In the genomic region with DNA sequence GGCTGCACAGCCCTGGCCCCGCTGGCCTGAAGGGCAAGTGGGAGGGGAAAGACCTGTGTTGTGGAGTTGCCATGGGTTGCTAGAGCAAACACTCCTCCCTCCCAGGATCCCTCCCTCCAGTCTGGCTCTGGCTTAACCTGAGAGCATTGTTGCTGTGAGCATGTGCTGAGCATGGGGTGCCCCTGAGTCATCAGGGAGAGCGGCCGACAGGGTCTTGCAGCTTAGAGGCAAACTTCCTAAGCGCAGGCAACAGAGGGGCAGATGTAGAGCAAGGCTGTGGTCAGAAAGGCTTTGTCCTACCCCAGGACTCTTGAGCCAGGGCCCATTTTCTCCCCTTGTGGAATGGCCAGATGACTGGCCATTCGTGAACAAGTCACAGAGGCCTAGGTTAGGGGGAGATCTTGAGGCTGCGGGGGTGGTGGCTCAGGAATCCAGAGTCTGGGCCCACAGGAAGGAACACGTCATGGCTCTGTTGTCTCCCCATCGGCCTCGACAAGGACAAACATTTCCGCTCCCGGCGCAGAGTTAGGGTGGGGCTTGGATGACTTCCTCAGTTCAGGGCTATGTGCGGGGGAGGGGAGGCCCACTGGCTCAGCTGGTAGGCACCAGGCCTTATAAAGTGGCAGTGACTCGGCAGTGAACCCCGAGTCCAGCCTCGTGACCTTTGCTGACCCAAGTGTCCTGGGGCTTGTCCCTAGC, we compare ENCODE assay signal across 8 cellular contexts. TPM values are rescaled to one million over a fixed set of nuclear protein-coding genes. Genes with fewer than 3 reads are reported as not detected.
DNase-seq lines count a peak whose midpoint lies in the region; FAIRE-seq and TF ChIP-seq lines count a peak whose summit lies in the region.

No MANE protein-coding gene starts in this region.

- no peaks in the 10 kb centered on the region for H3K9me3 Mint-ChIP-seq in activated CD4-positive, alpha-beta T cell treated with anti-CD3 and anti-CD28 coated beads, Interleukin-2, amount 10 ng/mL, durations not matched to agents 7 days and 5 days

- FAIRE-seq in H54 (lab: Jason Lieb, UNC), result peak; percentile 76

- H3K27ac Mint-ChIP-seq in activated CD4-positive, alpha-beta T cell treated with anti-CD3 and anti-CD28 coated beads, Interleukin-2, amount 10 ng/mL, durations not matched to agents 7 days and 5 days, result peak overlapping the region; percentile 100

- DNase-seq in COLO829 (ENCODE audit: low spot score) (peak; percentile 92), H54 (ENCODE audit: insufficient read length, low spot score) (peak; percentile 95), NCI-H2029 treated with DMSO at 0.1 percent for 48 hours (lab: John Stamatoyannopoulos, UW) (peak; percentile 90), coronary artery (ENCODE audit: low spot score) (peak; percentile 99), kidney tubule cell (ENCODE audit: low spot score) (peak; percentile 100), NCI-H1694 treated with DMSO at 0.1 percent for 48 hours (lab: John Stamatoyannopoulos, UW) (no peak)
- peak; percentile 95 for DNase-seq in activated CD4-positive, alpha-beta T cell treated with anti-CD3 and anti-CD28 coated beads, Interleukin-2, amount 10 ng/mL, durations not matched to agents 7 days and 5 days
- peak in 3 of 4 experiments; percentile 61 to 90 (median 77) for DNase-seq in stimulated activated CD4-positive, alpha-beta T cell treated with anti-CD3 and anti-CD28 coated beads, Interleukin-1b, Interleukin-23, amount 100 ng/mL, for 24 hours (ENCODE audit: low read depth in 4 of 4, low spot score in 1 of 4)

- TF ChIP-seq CTCF in coronary artery (IDR thresholded peaks at IDR 0.05), result no peak

- H3K27me3 Mint-ChIP-seq in activated CD4-positive, alpha-beta T cell treated with anti-CD3 and anti-CD28 coated beads, Interleukin-2, amount 10 ng/mL, durations not matched to agents 7 days and 5 days, result no peaks in the 10 kb centered on the region

- POLR2A ChIA-PET in activated CD4-positive, alpha-beta T cell treated with anti-CD3 and anti-CD28 coated beads, Interleukin-2, amount 10 ng/mL, durations not matched to agents 7 days and 5 days (lab: Charles Lee), result interaction anchor here (3.3 to 4.4 kb wide), 2 partner anchors 12 to 85 kb away, joined by 31 to 40 read pairs; no protein-coding TSS in a partner anchor

- peak overlapping the region; percentile 64 for H3K4me3 ChIP-seq in coronary artery

- peaks cover 68% of the 10 kb centered on the region for H3K36me3 Mint-ChIP-seq in activated CD4-positive, alpha-beta T cell treated with anti-CD3 and anti-CD28 coated beads, Interleukin-2, amount 10 ng/mL, durations not matched to agents 7 days and 5 days (ENCODE audit: low read depth)

- peak overlapping the region; percentile 71 for H3K4me3 Mint-ChIP-seq in activated CD4-positive, alpha-beta T cell treated with anti-CD3 and anti-CD28 coated beads, Interleukin-2, amount 10 ng/mL, durations not matched to agents 7 days and 5 days

- peaks cover 86% of the 10 kb centered on the region for H3K4me1 Mint-ChIP-seq in activated CD4-positive, alpha-beta T cell treated with anti-CD3 and anti-CD28 coated beads, Interleukin-2, amount 10 ng/mL, durations not matched to agents 7 days and 5 days

- peak overlapping the region; percentile 100 for H3K27ac ChIP-seq in coronary artery

- TF ChIP-seq POLR2A in H54 (IDR thresholded peaks at IDR 0.05; ENCODE audit: low read depth, low read length), result peak; percentile 33; the same call in 1 of the 2 replicates

- CTCF ChIA-PET in activated CD4-positive, alpha-beta T cell treated with anti-CD3 and anti-CD28 coated beads, Interleukin-2, amount 10 ng/mL, durations not matched to agents 7 days and 5 days (lab: Charles Lee), result interaction anchor here (0.6 to 2.7 kb wide), 9 partner anchors 8 to 244 kb away, joined by 3 to 33 read pairs (median 5); partner anchors contain the start of genes BEST4 and PLK3

RNA-seq across cellular contexts. Expression of gene DYNLT4, which starts 0.4 kb away (rescaled TPM):
- total RNA-seq in activated CD4-positive, alpha-beta T cell treated with anti-CD3 and anti-CD28 coated beads, Interleukin-2, amount 10 ng/mL, durations not matched to agents 7 days and 5 days, result under 1 TPM; 0.47 to 0.83 TPM

RNA-seq across cellular contexts. Expression of gene BTBD19, which starts 0.8 kb away (rescaled TPM):
- 1 to 10 TPM; 6.0 to 7.7 TPM for total RNA-seq in activated CD4-positive, alpha-beta T cell treated with anti-CD3 and anti-CD28 coated beads, Interleukin-2, amount 10 ng/mL, durations not matched to agents 7 days and 5 days

RNA-seq across cellular contexts. Expression of gene PLK3, which starts 7.3 kb away (rescaled TPM):
- total RNA-seq in activated CD4-positive, alpha-beta T cell treated with anti-CD3 and anti-CD28 coated beads, Interleukin-2, amount 10 ng/mL, durations not matched to agents 7 days and 5 days, result 10 to 100 TPM; 54.3 to 57.5 TPM

RNA-seq across cellular contexts. Expression of gene BEST4, which starts 19.5 kb away (rescaled TPM):
- total RNA-seq in activated CD4-positive, alpha-beta T cell treated with anti-CD3 and anti-CD28 coated beads, Interleukin-2, amount 10 ng/mL, durations not matched to agents 7 days and 5 days, result under 1 TPM; 0.42 to 0.55 TPM

RNA-seq across cellular contexts. Expression of gene RPS8, which starts 32.2 kb away (rescaled TPM):
- total RNA-seq in activated CD4-positive, alpha-beta T cell treated with anti-CD3 and anti-CD28 coated beads, Interleukin-2, amount 10 ng/mL, durations not matched to agents 7 days and 5 days, result 1,000 to 10,000 TPM; 1,879 to 1,968 TPM
